ENCODE assay signal across 3 cellular contexts in the genomic region with DNA sequence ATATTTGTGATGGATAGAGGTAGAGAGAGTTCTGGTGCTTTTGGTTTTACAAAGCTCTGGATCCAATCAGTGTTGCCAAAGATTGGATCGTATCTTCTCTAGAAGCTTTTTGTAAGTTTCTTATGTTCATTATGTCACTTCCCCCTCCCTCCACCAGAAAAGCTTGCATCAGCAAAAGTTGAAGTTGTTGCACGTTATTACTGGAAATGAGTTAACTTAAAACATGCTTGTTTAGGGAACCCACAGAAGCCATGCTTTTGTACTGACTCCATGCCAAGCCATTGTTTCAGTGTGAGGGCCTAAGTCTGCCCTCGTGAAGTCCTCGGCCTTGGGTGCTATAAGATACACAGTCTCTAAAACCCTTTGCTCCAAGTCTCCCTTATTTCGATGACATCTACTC.
TF ChIP-seq lines count a peak whose summit lies in the region.

No MANE protein-coding gene starts in this region.

TF ChIP-seq in GM23338, 12 proteins besides CTCF, POLR2A, EP300 and RAD21:
- TF ChIP-seq JUNB (IDR thresholded peaks at IDR 0.05; ENCODE audit: unreplicated experiment): no peak
- TF ChIP-seq POLR2AphosphoS5 (IDR thresholded peaks at IDR 0.05; ENCODE audit: low read depth): no peak
- no peak for TF ChIP-seq ZNF331 (CRISPR knock-in tag; IDR thresholded peaks at IDR 0.05; ENCODE audit: low read depth)

TF ChIP-seq in endothelial cell of umbilical vein, 7 proteins besides CTCF, POLR2A, EP300 and RAD21:
- TF ChIP-seq POLR2AphosphoS5 (IDR thresholded peaks at IDR 0.05; ENCODE audit: insufficient read depth, low read depth, low read length) (no peak), FOS (IDR thresholded peaks at IDR 0.05; ENCODE audit: borderline replicate concordance, insufficient read depth, low read length) (no peak), MAX (IDR thresholded peaks at IDR 0.05; ENCODE audit: insufficient read depth, insufficient read length) (no peak), JUN (IDR thresholded peaks at IDR 0.05; ENCODE audit: borderline replicate concordance, insufficient read depth, insufficient read length, low read depth) (no peak), MYC (IDR thresholded peaks at IDR 0.05; ENCODE audit: low read depth, low read length) (no peak)

TF ChIP-seq in SK-N-SH treated with all-trans-retinoic acid at 6 μM for 48 hours, 23 proteins besides CTCF, POLR2A, EP300 and RAD21:
- TF ChIP-seq RARB (CRISPR knock-in tag; IDR thresholded peaks at IDR 0.05) (no peak), CREB5 (CRISPR knock-in tag; IDR thresholded peaks at IDR 0.05; ENCODE audit: low read depth) (no peak), ZFP3 (CRISPR knock-in tag; IDR thresholded peaks at IDR 0.05) (no peak), ZNF565 (CRISPR knock-in tag; conservative IDR thresholded peaks at IDR 0.05; ENCODE audit: low read depth) (no peak), TCF4 (CRISPR knock-in tag; IDR thresholded peaks at IDR 0.05; ENCODE audit: borderline replicate concordance) (no peak), GLIS3 (CRISPR knock-in tag; IDR thresholded peaks at IDR 0.05) (no peak), TOX (CRISPR knock-in tag; IDR thresholded peaks at IDR 0.05; ENCODE audit: borderline replicate concordance) (no peak), BACH2 (CRISPR knock-in tag; IDR thresholded peaks at IDR 0.05; ENCODE audit: borderline replicate concordance) (no peak), SNAI2 (CRISPR knock-in tag; IDR thresholded peaks at IDR 0.05) (no peak), CSDC2 (CRISPR knock-in tag; IDR thresholded peaks at IDR 0.05) (no peak), POU6F1 (CRISPR knock-in tag; IDR thresholded peaks at IDR 0.05; ENCODE audit: borderline replicate concordance, low read depth) (no peak)
- TF ChIP-seq, protein P1, sequence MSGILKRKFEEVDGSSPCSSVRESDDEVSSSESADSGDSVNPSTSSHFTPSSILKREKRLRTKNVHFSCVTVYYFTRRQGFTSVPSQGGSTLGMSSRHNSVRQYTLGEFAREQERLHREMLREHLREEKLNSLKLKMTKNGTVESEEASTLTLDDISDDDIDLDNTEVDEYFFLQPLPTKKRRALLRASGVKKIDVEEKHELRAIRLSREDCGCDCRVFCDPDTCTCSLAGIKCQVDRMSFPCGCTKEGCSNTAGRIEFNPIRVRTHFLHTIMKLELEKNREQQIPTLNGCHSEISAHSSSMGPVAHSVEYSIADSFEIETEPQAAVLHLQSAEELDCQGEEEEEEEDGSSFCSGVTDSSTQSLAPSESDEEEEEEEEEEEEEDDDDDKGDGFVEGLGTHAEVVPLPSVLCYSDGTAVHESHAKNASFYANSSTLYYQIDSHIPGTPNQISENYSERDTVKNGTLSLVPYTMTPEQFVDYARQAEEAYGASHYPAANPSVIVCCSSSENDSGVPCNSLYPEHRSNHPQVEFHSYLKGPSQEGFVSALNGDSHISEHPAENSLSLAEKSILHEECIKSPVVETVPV (CRISPR knock-in tag; IDR thresholded peaks at IDR 0.05): no peak
